17 cellular contexts compared by ENCODE assay signal in the genomic region with DNA sequence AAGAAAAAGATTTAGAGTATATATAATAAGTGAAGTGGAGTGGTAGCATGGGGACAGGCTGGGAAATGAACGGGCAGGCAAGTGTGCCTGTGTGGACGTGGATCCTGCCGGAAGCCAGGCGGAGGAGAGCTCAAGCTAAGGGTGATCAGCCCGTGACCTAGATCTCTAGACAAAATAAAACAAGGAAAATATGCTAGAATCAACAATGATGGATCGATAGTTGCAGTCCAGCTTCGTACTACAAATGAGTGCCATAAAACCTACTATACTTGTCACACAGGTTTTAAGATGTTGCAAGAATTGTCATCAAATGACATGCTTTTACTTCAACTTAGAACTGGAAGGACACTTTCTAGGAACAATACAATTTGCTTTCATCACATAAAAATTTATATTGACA. TPM values are rescaled to one million over a fixed set of nuclear protein-coding genes. Genes with fewer than 3 reads are reported as not detected.
DNase-seq lines count a peak whose midpoint lies in the region; ATAC-seq and TF ChIP-seq lines count a peak whose summit lies in the region.
"Had no signal": no experiment of that assay in that cellular context is flagged by ENCODE, and none has a peak within 500 bp of the region (broad histone marks: within the 10 kb centered on the region; RNA-seq: fewer than 3 reads in every experiment).

No MANE protein-coding gene starts in this region.

- H3K9me3 ChIP-seq in PC-3 (ENCODE audit: low read length) (no peaks in the 10 kb centered on the region), prostate gland (no peaks in the 10 kb centered on the region), GM23248 (ENCODE audit: low read depth) (no peaks in the 10 kb centered on the region)

- 53% methylated on average over 7 of the region's 7 CpGs for WGBS in prostate gland
- WGBS in GM23248 (ENCODE audit: low coverage in 1 of 2, low lambda C conversion rate in 2 of 2, missing lambda C conversion rate in 2 of 2), 2 experiments = 91 to 92% methylated on average over 7 of the region's 7 CpGs

- H3K36me3 ChIP-seq in PC-3 (ENCODE audit: low read depth, low read length) = peaks cover 28% of the 10 kb centered on the region
- H3K36me3 ChIP-seq in prostate gland = no peaks in the 10 kb centered on the region
- H3K36me3 ChIP-seq in GM23248 (ENCODE audit: low read depth) = peaks cover 25% of the 10 kb centered on the region

- TF ChIP-seq CTCF in PC-3 (conservative IDR thresholded peaks at IDR 0.05; ENCODE audit: low read depth, low read length) = no peak
- no peak for TF ChIP-seq CTCF in prostate gland (IDR thresholded peaks at IDR 0.05)

- H3K4me3 ChIP-seq in PC-3 (ENCODE audit: low read length) (no peak overlapping the region), prostate gland (no peak overlapping the region), GM23248 (no peak overlapping the region)
- H3K4me3 ChIP-seq: BLaER1 had no signal

- POLR2A ChIA-PET in PC-3 (lab: Charles Lee; ENCODE audit: unreplicated experiment) = no interaction called here

- H3K9me2 ChIP-seq in PC-3 (replicated peaks; ENCODE audit: low read length) = no peaks in the 10 kb centered on the region
- H3K9me2 ChIP-seq in GM23248 (ENCODE audit: insufficient read depth) = no peaks in the 10 kb centered on the region

- ATAC-seq in PC-3 (no peak), left lobe of liver (peak; percentile 92)

- H2AFZ ChIP-seq in PC-3 (ENCODE audit: low read length) (no peak overlapping the region), GM23248 (no peak overlapping the region)

- H3K9ac ChIP-seq in PC-3 (ENCODE audit: low read length) = no peak overlapping the region
- no peak overlapping the region for H3K9ac ChIP-seq in GM23248
- H3K9ac ChIP-seq: BLaER1 had no signal

- intact Hi-C loops in PC-3 (cut with micrococcal nuclease) (no loop called here), prostate gland (cut with DNase I) (no loop called here)

- CTCF ChIA-PET in PC-3 (lab: Charles Lee) = no interaction called here

- H3K27ac ChIP-seq in PC-3 (ENCODE audit: low read length) = no peak overlapping the region
- peak overlapping the region in 1 of 2 donors; percentile 20 for H3K27ac ChIP-seq in prostate gland
- H3K27ac ChIP-seq in GM23248 = no peak overlapping the region
- H3K27ac ChIP-seq: 22Rv1, BLaER1 had no signal

- H3F3A ChIP-seq in PC-3 (ENCODE audit: low read length, unreplicated experiment) = no peaks in the 10 kb centered on the region
- 0 out of 2 replicates have a peak, but pooled peaks cover 6% of the 10 kb centered on the region for H3F3A ChIP-seq in GM23248 (ENCODE audit: insufficient read depth)

- no TSS peak for BruUV-seq in PC-3 (replicated peaks; lab: Mats Ljungman, UMichigan)

- H3K4me2 ChIP-seq in PC-3 (ENCODE audit: low read length) = no peak overlapping the region
- H3K4me2 ChIP-seq in GM23248 (ENCODE audit: unreplicated experiment) = no peak overlapping the region
- H3K4me2 ChIP-seq: BLaER1 had no signal

- DNase-seq in SIG-M5 treated with dmso at 0.1 percent for 504 hours (lab: John Stamatoyannopoulos, UW; ENCODE audit: unreplicated experiment) = peak; percentile 33
- no peak for DNase-seq in SIG-M5 (lab: John Stamatoyannopoulos, UW)
- DNase-seq in PC-3 = peak; percentile 49
- peak; percentile 50 for DNase-seq in left lobe of liver (ENCODE audit: low spot score)
- peak; percentile 10 for DNase-seq in prostate gland (ENCODE audit: low spot score)
- no peak for DNase-seq in NCI-H345 (lab: John Stamatoyannopoulos, UW)
- no peak for DNase-seq in putamen (ENCODE audit: low spot score)
- DNase-seq in GM23248 = no peak
- DNase-seq: DMS53, HCEC 1CT, NCI-H1436 treated with DMSO at 0.1 percent for 48 hours, NCI-H2081, NCI-H526 had no signal

- H3K4me1 ChIP-seq in PC-3 (ENCODE audit: insufficient read depth, low read length) (peaks cover 22% of the 10 kb centered on the region; the same call in 1 of the 2 replicates), prostate gland (replicated peaks) (no peaks in the 10 kb centered on the region), GM23248 (ENCODE audit: insufficient read depth) (peaks cover 4% of the 10 kb centered on the region; the same call in 1 of the 2 replicates)
- H3K4me1 ChIP-seq: BLaER1 had no signal

- H3K79me2 ChIP-seq in PC-3 (ENCODE audit: low read length) (peaks cover 48% of the 10 kb centered on the region), GM23248 (ENCODE audit: insufficient read depth) (peaks cover 54% of the 10 kb centered on the region)

- 0 out of 2 replicates have a peak, but pooled peaks cover 7% of the 10 kb centered on the region for H4K20me1 ChIP-seq in PC-3 (ENCODE audit: low read length)
- H4K20me1 ChIP-seq in GM23248 (ENCODE audit: insufficient read depth) = no peaks in the 10 kb centered on the region

- H3K27me3 ChIP-seq in PC-3 (ENCODE audit: low read length) (no peaks in the 10 kb centered on the region), prostate gland (replicated peaks; ENCODE audit: insufficient read depth) (no peaks in the 10 kb centered on the region), GM23248 (replicated peaks; ENCODE audit: insufficient read depth) (no peaks in the 10 kb centered on the region)
- H3K27me3 ChIP-seq: BLaER1 had no signal

- in situ Hi-C loops in GM23248 (cut with MboI) = no loop called here

- no peak for TF ChIP-seq POLR2A in prostate gland (IDR thresholded peaks at IDR 0.05)

RNA-seq across cellular contexts. Expression of gene EIF2AK2, which starts 8.5 kb away (rescaled TPM):
- 29.3 and 30.9 TPM in 2 replicates for total RNA-seq in PC-3 (2014; rRNA removed)
- total RNA-seq in left lobe of liver = 10.7 TPM
- total RNA-seq in prostate gland = 10 to 100 TPM; 20.8 to 32.1 TPM
- total RNA-seq in GM23248 (2014; rRNA removed; shearing (Covaris generic)) = 30.9 and 63.1 TPM in 2 replicates
- 35.9 and 43.8 TPM in 2 replicates for polyA plus RNA-seq in GM23248 (2016; fragmentation: Nextera tagmentation; extraction: Ambion mirVana)

RNA-seq across cellular contexts. Expression of gene SULT6B1, which starts 40.1 kb away (rescaled TPM):
- total RNA-seq in PC-3 (2014; rRNA removed) (not detected in 2 replicates), left lobe of liver (not detected), prostate gland (not detected)
- total RNA-seq in GM23248 (2014; rRNA removed; shearing (Covaris generic)) = not detected in 2 replicates
- not detected in 2 replicates for polyA plus RNA-seq in GM23248 (2016; fragmentation: Nextera tagmentation; extraction: Ambion mirVana)
- total RNA-seq: HT1080, OCI-LY7 had no signal

RNA-seq across cellular contexts. Expression of gene CEBPZOS, which starts 48.0 kb away (rescaled TPM):
- total RNA-seq in PC-3 (2014; rRNA removed) = 30.8 and 43.8 TPM in 2 replicates
- total RNA-seq in left lobe of liver = 19.3 TPM
- total RNA-seq in prostate gland = 10 to 100 TPM; 24.3 to 45.2 TPM
- total RNA-seq in GM23248 (2014; rRNA removed; shearing (Covaris generic)) = 13.2 and 19.0 TPM in 2 replicates
- polyA plus RNA-seq in GM23248 (2016; fragmentation: Nextera tagmentation; extraction: Ambion mirVana) = 37.7 and 39.9 TPM in 2 replicates

Comparison
In these comparisons a context has a peak if more than half of its experiments do, and no peak if none do; other contexts are left out.
1. DNase-seq: peak in SIG-M5 treated with dmso at 0.1 percent for 504 hours (single experiment), PC-3 (single experiment), left lobe of liver (single experiment) and prostate gland (single experiment); none in SIG-M5 (single experiment), NCI-H345 (single experiment), putamen (single experiment) and GM23248 (single experiment).